14 cellular contexts compared by ENCODE assay signal in the genomic region with DNA sequence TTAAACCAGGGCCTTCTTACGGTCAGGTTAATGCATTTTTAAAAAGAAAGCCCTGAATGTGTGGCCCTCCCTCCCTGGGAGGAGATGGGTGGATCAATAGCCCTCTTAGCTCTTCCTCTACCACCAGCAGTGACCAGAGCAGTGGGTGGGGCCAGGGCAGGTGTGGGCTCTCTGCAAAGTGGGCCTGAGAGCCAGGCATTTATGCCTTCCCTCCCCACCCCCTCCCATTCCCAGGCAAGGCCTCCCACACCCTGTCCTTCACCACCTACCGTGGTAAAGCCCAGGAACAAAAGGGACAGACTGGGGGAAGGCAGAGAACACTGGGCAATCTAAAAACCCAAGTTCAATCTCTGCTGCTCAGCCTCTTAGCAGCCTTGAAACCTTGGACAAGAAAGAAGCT.
DNase-seq lines count a peak whose midpoint lies in the region; ATAC-seq and TF ChIP-seq lines count a peak whose summit lies in the region.
"Had no signal": no experiment of that assay in that cellular context is flagged by ENCODE, and none has a peak within 500 bp of the region (broad histone marks: within the 10 kb centered on the region; RNA-seq: fewer than 3 reads in every experiment).

No MANE protein-coding gene starts in this region.

- H3K27ac ChIP-seq in HEK293 (ENCODE audit: extremely low read depth, low read depth, low read length) = no peak overlapping the region
- peak overlapping the region; percentile 6 to 76 for H3K27ac ChIP-seq in ascending aorta
- H3K27ac ChIP-seq in mesenchymal stem cell (ENCODE audit: low read length, poor library complexity, severe bottlenecking) = no peak overlapping the region
- no peak overlapping the region for H3K27ac ChIP-seq in upper lobe of right lung
- H3K27ac ChIP-seq: parathyroid adenoma, RWPE1 had no signal

- peak overlapping the region in 1 of 2 experiments; percentile 63 for H3K23ac ChIP-seq in mesenchymal stem cell (ENCODE audit: low read length in 2 of 2)

- no peak overlapping the region for H2BK5ac ChIP-seq in mesenchymal stem cell (ENCODE audit: low read depth, low read length, poor library complexity, severe bottlenecking)

- H2BK15ac ChIP-seq in mesenchymal stem cell (ENCODE audit: low read depth, poor library complexity, severe bottlenecking) = no peak overlapping the region

- H4K8ac ChIP-seq in mesenchymal stem cell (ENCODE audit: low read length) = no peak overlapping the region

- peak overlapping the region in 1 of 2 experiments; percentile 34 for H2BK12ac ChIP-seq in mesenchymal stem cell (ENCODE audit: low read length in 2 of 2)

- H3K9me3 ChIP-seq in HEK293 (ENCODE audit: control insufficient read depth, insufficient read depth, low read depth, low read length) = no peaks in the 10 kb centered on the region
- H3K9me3 ChIP-seq in ascending aorta = no peaks in the 10 kb centered on the region
- H3K9me3 ChIP-seq in mesenchymal stem cell (ENCODE audit: control insufficient read depth, low read length) = no peaks in the 10 kb centered on the region
- H3K9me3 ChIP-seq in upper lobe of right lung = no peaks in the 10 kb centered on the region

- H3K14ac ChIP-seq in mesenchymal stem cell (ENCODE audit: low read length in 2 of 2) = no peak overlapping the region

- POLR2A ChIA-PET in HEK293 (lab: Yijun Ruan, JAX) = no interaction called here

- H2AFZ ChIP-seq in mesenchymal stem cell (ENCODE audit: low read depth, low read length) = no peak overlapping the region
- H2AFZ ChIP-seq: parathyroid adenoma had no signal

- DNase-seq in NCI-H2029 (lab: John Stamatoyannopoulos, UW) (peak; percentile 76), ascending aorta (ENCODE audit: low spot score in 2 of 2) (no peak), mesenchymal stem cell (no peak), occipital lobe (lab: John Stamatoyannopoulos, UW) (no peak), upper lobe of right lung (no peak)
- no peak for DNase-seq in stimulated activated CD8-positive, alpha-beta memory T cell treated with anti-CD3 and anti-CD28 coated beads, Interleukin-4, amount 100 ng/mL, for 48 hours
- DNase-seq: activated CD4-positive, CD25-positive, alpha-beta regulatory T cell treated with anti-CD3 and anti-CD28 coated beads, Interleukin-2, amount 50 U/mL, for 72 hours; midbrain; NCI-H446 treated with DMSO at 0.1 percent for 48 hours had no signal

- peaks cover 37% of the 10 kb centered on the region for H3K79me1 ChIP-seq in mesenchymal stem cell (replicated peaks; ENCODE audit: low read length, poor library complexity, severe bottlenecking)

- no peak overlapping the region for H3K4me2 ChIP-seq in mesenchymal stem cell (ENCODE audit: low read length, poor library complexity, severe bottlenecking)

- WGBS in mesenchymal stem cell = 83% methylated on average over 2 of the region's 2 CpGs

- H3K4me1 ChIP-seq in HEK293 (ENCODE audit: control insufficient read depth, insufficient read depth, low read length) (no peaks in the 10 kb centered on the region), ascending aorta (peaks cover 0 to 8% of the 10 kb centered on the region in 2 donors), mesenchymal stem cell (ENCODE audit: control insufficient read depth, insufficient read depth, low read depth, low read length) (peaks cover 2% of the 10 kb centered on the region), upper lobe of right lung (peaks cover 4% of the 10 kb centered on the region)
- H3K4me1 ChIP-seq: parathyroid adenoma had no signal

- no peak overlapping the region for H3K9ac ChIP-seq in mesenchymal stem cell (ENCODE audit: low read length)
- H3K9ac ChIP-seq: parathyroid adenoma had no signal

- H3K27me3 ChIP-seq in ascending aorta (no peaks in the 10 kb centered on the region), mesenchymal stem cell (ENCODE audit: control insufficient read depth in 1 of 2, insufficient read depth in 1 of 2, low read length in 2 of 2) (no peaks in the 10 kb centered on the region), upper lobe of right lung (no peaks in the 10 kb centered on the region)

- CTCF ChIA-PET in HEK293 (lab: Yijun Ruan, JAX) = interaction anchor here (1.4 to 1.6 kb wide), 2 partner anchors 10 to 31 kb away, joined by 3 to 4 read pairs; no protein-coding TSS in a partner anchor

- TF ChIP-seq CTCF in HEK293 (tag by site-specific recombination; IDR thresholded peaks at IDR 0.05) (no peak), ascending aorta (IDR thresholded peaks at IDR 0.05) (no peak), upper lobe of right lung (IDR thresholded peaks at IDR 0.05) (no peak)

- ATAC-seq in upper lobe of right lung (no peak), HG03565 (IDR thresholded peaks at IDR 0.05; ENCODE audit: unreplicated experiment) (no peak)
- ATAC-seq: activated naive CD4-positive, alpha-beta T cell treated with anti-CD3 and anti-CD28 coated beads, Interleukin-2, amount 50 U/mL, for 72 hours had no signal

- H3K4ac ChIP-seq in mesenchymal stem cell (ENCODE audit: low read depth in 1 of 2, low read length in 2 of 2) = no peak overlapping the region

- H3K4me3 ChIP-seq in HEK293 (ENCODE audit: low read depth, low read length) (no peak overlapping the region), ascending aorta (no peak overlapping the region), mesenchymal stem cell (ENCODE audit: insufficient read depth in 1 of 2, low read depth in 1 of 2, low read length in 2 of 2) (no peak overlapping the region), upper lobe of right lung (no peak overlapping the region)

- H2AK5ac ChIP-seq in mesenchymal stem cell (ENCODE audit: low read length, severe bottlenecking) = no peak overlapping the region

- H4K91ac ChIP-seq in mesenchymal stem cell (ENCODE audit: low read length) = peak overlapping the region; percentile 4

- no peak overlapping the region for H3K18ac ChIP-seq in mesenchymal stem cell (ENCODE audit: low read depth in 1 of 2, low read length in 2 of 2)

- no peak overlapping the region for H2BK120ac ChIP-seq in mesenchymal stem cell (ENCODE audit: low read depth, low read length)

- intact Hi-C loops in ascending aorta (cut with DNase I) (no loop called here), upper lobe of right lung (cut with DNase I) (no loop called here)

- H3K36me3 ChIP-seq in HEK293 (ENCODE audit: control insufficient read depth in 2 of 2, insufficient read depth in 1 of 2, low read length in 2 of 2) = peaks cover 0 to 6% of the 10 kb centered on the region in 2 experiments; a peak in 1 of 3 replicates
- H3K36me3 ChIP-seq in ascending aorta = peaks cover 0 to 2% of the 10 kb centered on the region in 2 donors
- peaks cover 3 to 4% of the 10 kb centered on the region in 2 experiments for H3K36me3 ChIP-seq in mesenchymal stem cell (ENCODE audit: control insufficient read depth in 1 of 2, insufficient read depth in 2 of 2, low read depth in 1 of 2, low read length in 2 of 2)
- no peaks in the 10 kb centered on the region for H3K36me3 ChIP-seq in upper lobe of right lung

TF ChIP-seq in HEK293, 187 proteins besides CTCF, POLR2A, EP300 and RAD21 (continues in another document):
- no peak for TF ChIP-seq ZNF426 (tag by site-specific recombination; IDR thresholded peaks at IDR 0.05)
- no peak for TF ChIP-seq YY2 (tag by site-specific recombination; IDR thresholded peaks at IDR 0.05)
- no peak for TF ChIP-seq KLF10 (tag by site-specific recombination; IDR thresholded peaks at IDR 0.05)
- no peak for TF ChIP-seq ZNF596 (tag by site-specific recombination; IDR thresholded peaks at IDR 0.05)
- TF ChIP-seq ZNF558 (tag by site-specific recombination; IDR thresholded peaks at IDR 0.05) = no peak
- TF ChIP-seq ZNF138 (tag by site-specific recombination; IDR thresholded peaks at IDR 0.05; ENCODE audit: borderline replicate concordance) = no peak
- no peak for TF ChIP-seq ZNF423 (tag by site-specific recombination; IDR thresholded peaks at IDR 0.05)
- TF ChIP-seq, protein P1, sequence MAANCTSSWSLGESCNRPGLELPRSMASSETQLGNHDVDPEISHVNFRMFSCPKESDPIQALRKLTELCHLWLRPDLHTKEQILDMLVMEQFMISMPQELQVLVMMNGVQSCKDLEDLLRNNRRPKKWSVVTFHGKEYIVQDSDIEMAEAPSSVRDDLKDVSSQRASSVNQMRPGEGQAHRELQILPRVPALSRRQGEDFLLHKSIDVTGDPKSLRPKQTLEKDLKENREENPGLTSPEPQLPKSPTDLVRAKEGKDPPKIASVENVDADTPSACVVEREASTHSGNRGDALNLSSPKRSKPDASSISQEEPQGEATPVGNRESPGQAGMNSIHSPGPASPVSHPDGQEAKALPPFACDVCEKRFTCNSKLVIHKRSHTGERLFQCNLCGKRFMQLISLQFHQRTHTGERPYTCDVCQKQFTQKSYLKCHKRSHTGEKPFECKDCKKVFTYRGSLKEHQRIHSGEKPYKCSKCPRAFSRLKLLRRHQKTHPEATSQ (tag by site-specific recombination; IDR thresholded peaks at IDR 0.05) = no peak
- TF ChIP-seq ZNF561 (tag by site-specific recombination; IDR thresholded peaks at IDR 0.05; ENCODE audit: borderline replicate concordance) = no peak
- no peak for TF ChIP-seq ZNF2 (tag by site-specific recombination; IDR thresholded peaks at IDR 0.05)
- TF ChIP-seq ZNF629 (tag by site-specific recombination; IDR thresholded peaks at IDR 0.05) = no peak
- TF ChIP-seq ZNF354C (tag by site-specific recombination; IDR thresholded peaks at IDR 0.05; ENCODE audit: borderline replicate concordance, low read depth) = no peak
- no peak for TF ChIP-seq ZNF221 (tag by site-specific recombination; IDR thresholded peaks at IDR 0.05; ENCODE audit: borderline replicate concordance)
- TF ChIP-seq ZFP69B (tag by site-specific recombination; IDR thresholded peaks at IDR 0.05) = no peak
- TF ChIP-seq ZNF529 (tag by site-specific recombination; IDR thresholded peaks at IDR 0.05; ENCODE audit: insufficient replicate concordance) = no peak
- no peak for TF ChIP-seq ZNF416 (tag by site-specific recombination; IDR thresholded peaks at IDR 0.05)
- no peak for TF ChIP-seq ZNF791 (tag by site-specific recombination; IDR thresholded peaks at IDR 0.05)
- no peak for TF ChIP-seq ZBTB21 (tag by site-specific recombination; IDR thresholded peaks at IDR 0.05)

Comparison
In these comparisons a context has a peak if more than half of its experiments do, and no peak if none do; other contexts are left out.
1. H3K27ac ChIP-seq: peak in ascending aorta (2 of 2); none in HEK293 (single experiment), mesenchymal stem cell (single experiment) and upper lobe of right lung (single experiment).